ENCODE assay signal across 9 cellular contexts in genomic region chr13:29924482-29924884, GRCh38.
DNase-seq lines count a peak whose midpoint lies in the region; ATAC-seq and TF ChIP-seq lines count a peak whose summit lies in the region.
"Had no signal": no experiment of that assay in that cellular context is flagged by ENCODE, and none has a peak within 500 bp of the region (broad histone marks: within the 10 kb centered on the region; RNA-seq: fewer than 3 reads in every experiment).

No MANE protein-coding gene starts in this region.

- H3K27me3 Mint-ChIP-seq in T-helper 1 cell treated with Interleukin-12 subunit alpha and Interleukin-12 subunit beta and Interleukin-4 antibody, amounts not matched to agents 30 μg/mL and 1 μg/mL, for 36 hours (ENCODE audit: low read depth), result peaks cover 6% of the 10 kb centered on the region

- peak overlapping the region; percentile 93 for H3K27ac ChIP-seq in VCaP
- peak overlapping the region; percentile 77 to 85 (median 78) for H3K27ac ChIP-seq in upper lobe of left lung

- ATAC-seq in upper lobe of left lung (ENCODE audit: low FRiP score in 2 of 2) (peak in 1 of 2 donors; percentile 5), GM19351 (IDR thresholded peaks at IDR 0.05; ENCODE audit: unreplicated experiment) (no peak)

- H3K4me1 Mint-ChIP-seq in T-helper 1 cell treated with Interleukin-12 subunit alpha and Interleukin-12 subunit beta and Interleukin-4 antibody, amounts not matched to agents 30 μg/mL and 1 μg/mL, for 36 hours (ENCODE audit: low read depth), result peaks cover 20% of the 10 kb centered on the region

- DNase-seq in T-helper 1 cell, result no peak
- DNase-seq in kidney glomerular epithelial cell (lab: John Stamatoyannopoulos, UW), result peak; percentile 87
- DNase-seq in upper lobe of left lung, result no peak
- DNase-seq in effector CD8-positive, alpha-beta T cell (lab: John Stamatoyannopoulos, UW), result no peak
- no peak for DNase-seq in SKM-1 treated with dmso at 0.1 percent for 144 hours (lab: John Stamatoyannopoulos, UW; ENCODE audit: unreplicated experiment)

- H3K9me3 ChIP-seq in upper lobe of left lung, result no peaks in the 10 kb centered on the region

- H3K4me1 ChIP-seq in upper lobe of left lung, result peaks cover 16 to 31% (median 24%) of the 10 kb centered on the region in 4 donors

- H3K27ac Mint-ChIP-seq in T-helper 1 cell treated with Interleukin-12 subunit alpha and Interleukin-12 subunit beta and Interleukin-4 antibody, amounts not matched to agents 30 μg/mL and 1 μg/mL, for 36 hours, result peak overlapping the region; percentile 47
- H3K27ac Mint-ChIP-seq: CD8-positive, alpha-beta T cell had no signal

- no peaks in the 10 kb centered on the region for H3K9me3 Mint-ChIP-seq in T-helper 1 cell treated with Interleukin-12 subunit alpha and Interleukin-12 subunit beta and Interleukin-4 antibody, amounts not matched to agents 30 μg/mL and 1 μg/mL, for 36 hours
- H3K9me3 Mint-ChIP-seq: CD8-positive, alpha-beta T cell had no signal

- TF ChIP-seq POLR2A in upper lobe of left lung (IDR thresholded peaks at IDR 0.05), result no peak

- WGBS in upper lobe of left lung, 2 donors, result 33 to 73% methylated on average over 3 to 6 of the region's 6 CpGs

- H3K36me3 Mint-ChIP-seq in T-helper 1 cell treated with Interleukin-12 subunit alpha and Interleukin-12 subunit beta and Interleukin-4 antibody, amounts not matched to agents 30 μg/mL and 1 μg/mL, for 36 hours (ENCODE audit: low read depth), result no peaks in the 10 kb centered on the region
- H3K36me3 Mint-ChIP-seq: CD8-positive, alpha-beta T cell had no signal

- no peak overlapping the region for H3K4me3 ChIP-seq in upper lobe of left lung

- no peak overlapping the region for H3K4me3 Mint-ChIP-seq in T-helper 1 cell treated with Interleukin-12 subunit alpha and Interleukin-12 subunit beta and Interleukin-4 antibody, amounts not matched to agents 30 μg/mL and 1 μg/mL, for 36 hours
- H3K4me3 Mint-ChIP-seq: CD8-positive, alpha-beta T cell had no signal

- H3K36me3 ChIP-seq in upper lobe of left lung, result no peaks in the 10 kb centered on the region

- no peaks in the 10 kb centered on the region for H3K27me3 ChIP-seq in upper lobe of left lung

- no peak for TF ChIP-seq EP300 in upper lobe of left lung (IDR thresholded peaks at IDR 0.05)

- TF ChIP-seq CTCF in VCaP (conservative IDR thresholded peaks at IDR 0.05) (peak; percentile 15; the same call in 1 of the 2 replicates), upper lobe of left lung (IDR thresholded peaks at IDR 0.05) (peak in 1 of 6 experiments; percentile 18)
